Comparison of ENCODE assay signal across 13 cellular contexts in the genomic region with DNA sequence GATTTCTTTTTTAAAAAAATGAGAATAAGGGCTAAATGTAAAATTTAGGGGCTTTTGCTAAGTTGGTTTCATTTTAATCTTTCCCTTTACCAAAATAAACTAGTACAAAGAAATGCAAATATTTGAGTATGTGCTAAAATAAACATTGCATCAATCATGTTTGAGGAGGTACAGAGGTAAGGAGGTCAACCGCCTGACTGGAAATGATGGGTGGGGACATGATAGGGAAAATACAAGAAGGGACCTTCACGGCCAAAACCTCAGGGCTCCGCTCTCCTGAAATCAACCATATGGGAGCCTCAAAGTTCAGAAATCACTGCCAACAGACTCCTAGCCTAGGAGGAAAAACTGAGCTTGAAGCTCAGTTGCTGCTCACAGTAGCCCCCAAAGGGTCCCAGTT.
DNase-seq lines count a peak whose midpoint lies in the region; ATAC-seq, FAIRE-seq and TF ChIP-seq lines count a peak whose summit lies in the region.
"Had no signal": no experiment of that assay in that cellular context is flagged by ENCODE, and none has a peak within 500 bp of the region (broad histone marks: within the 10 kb centered on the region; RNA-seq: fewer than 3 reads in every experiment).

No MANE protein-coding gene starts in this region.

- no peak for DNase-seq in GM12891 (ENCODE audit: insufficient read length, low spot score)
- DNase-seq in left colon: peak; percentile 36 to 70
- no peak for DNase-seq in A673 (ENCODE audit: low spot score)
- DNase-seq in cerebellar cortex (ENCODE audit: low spot score): no peak
- no peak for DNase-seq in GF-D8 (lab: John Stamatoyannopoulos, UW)
- DNase-seq in foreskin keratinocyte: no peak
- DNase-seq: DND-41 had no signal

- no peak overlapping the region for H3K4me3 ChIP-seq in A673 (ENCODE audit: low read depth, low read length, poor library complexity, severe bottlenecking)
- H3K4me3 ChIP-seq: PC-9 had no signal

- CTCF ChIA-PET in A673 (lab: Charles Lee): no interaction called here

- no peak for TF ChIP-seq POLR2A in GM12891 (IDR thresholded peaks at IDR 0.05; ENCODE audit: low read depth, low read length)

- BruUV-seq in A673 (replicated peaks; lab: Mats Ljungman, UMichigan): no TSS peak

- H3K27me3 ChIP-seq in A673 (replicated peaks; ENCODE audit: insufficient read depth, low read depth, low read length, poor library complexity): no peaks in the 10 kb centered on the region
- no peaks in the 10 kb centered on the region for H3K27me3 ChIP-seq in foreskin keratinocyte

- H3K27ac ChIP-seq in A673 (ENCODE audit: low read depth, low read length, poor library complexity, severe bottlenecking) (no peak overlapping the region), foreskin keratinocyte (no peak overlapping the region)
- H3K27ac ChIP-seq: epithelial cell of prostate, PC-9 had no signal

- TF ChIP-seq CTCF in A673 (conservative IDR thresholded peaks at IDR 0.05; ENCODE audit: low read depth, low read length) (no peak), foreskin keratinocyte (conservative IDR thresholded peaks at IDR 0.05) (no peak)

- intact Hi-C loops in left colon (cut with DNase I, micrococcal nuclease): no loop called here
- intact Hi-C loops in A673 (cut with micrococcal nuclease; ENCODE audit: unreplicated experiment): no loop called here

- no peak for FAIRE-seq in GM12891 (lab: Jason Lieb, UNC)
- FAIRE-seq: HTR-8/SVneo had no signal

- no peaks in the 10 kb centered on the region for H3K9me3 ChIP-seq in A673 (ENCODE audit: low read depth, low read length, poor library complexity, severe bottlenecking)

- ATAC-seq in GM21423 (IDR thresholded peaks at IDR 0.05; ENCODE audit: unreplicated experiment): peak; percentile 72
- peak; percentile 66 for ATAC-seq in HG03521 (IDR thresholded peaks at IDR 0.05; ENCODE audit: unreplicated experiment)
- peak; percentile 95 for ATAC-seq in left colon
- no peak for ATAC-seq in foreskin keratinocyte
- ATAC-seq: stimulated activated effector memory CD8-positive, alpha-beta T cell treated with anti-CD3 and anti-CD28 coated beads, Interleukin-12 subunit alpha, Interleukin-12 subunit beta, amount 100 ng/mL, for 72 hours had no signal

- no peaks in the 10 kb centered on the region for H3K36me3 ChIP-seq in A673 (ENCODE audit: insufficient read depth, low read length, poor library complexity, severe bottlenecking)

- POLR2A ChIA-PET in A673 (lab: Charles Lee; ENCODE audit: low non-redundant PET): no interaction called here

- H3K4me1 ChIP-seq in A673 (ENCODE audit: insufficient read depth, low read length, poor library complexity, severe bottlenecking) (no peaks in the 10 kb centered on the region), foreskin keratinocyte (no peaks in the 10 kb centered on the region)

TF ChIP-seq in GM12891, 5 proteins besides CTCF, POLR2A, EP300 and RAD21:
- TF ChIP-seq POU2F2 (IDR thresholded peaks at IDR 0.05; ENCODE audit: low read depth, low read length) (peak; percentile 48; the same call in 1 of the 2 replicates), SPI1 (IDR thresholded peaks at IDR 0.05; ENCODE audit: low read depth, low read length) (no peak)

Comparison
In these comparisons a context has a peak if more than half of its experiments do, and no peak if none do; other contexts are left out.
1. DNase-seq: peak in left colon (2 of 2); none in GM12891 (single experiment), A673 (single experiment), cerebellar cortex (single experiment), GF-D8 (single experiment) and foreskin keratinocyte (0 of 2).